In genomic region chr20:49544535-49544934, GRCh38 we compare ENCODE assay signal across 13 cellular contexts. TPM values are rescaled to one million over a fixed set of nuclear protein-coding genes. Genes with fewer than 3 reads are reported as not detected.
DNase-seq lines count a peak whose midpoint lies in the region; ATAC-seq and TF ChIP-seq lines count a peak whose summit lies in the region.
"Had no signal": no experiment of that assay in that cellular context is flagged by ENCODE, and none has a peak within 500 bp of the region (broad histone marks: within the 10 kb centered on the region; RNA-seq: fewer than 3 reads in every experiment).

No MANE protein-coding gene starts in this region.

- H3K4me1 Mint-ChIP-seq in H9, result 0 out of 4 replicates have a peak, but pooled peaks cover 2% of the 10 kb centered on the region in 2 experiments
- peaks cover 16% of the 10 kb centered on the region for H3K4me1 Mint-ChIP-seq in activated CD8-positive, alpha-beta T cell treated with anti-CD3 and anti-CD28 coated beads for 36 hours (ENCODE audit: low read depth)

- H3K9me3 Mint-ChIP-seq in H9, result peaks cover 4 to 7% of the 10 kb centered on the region in 2 experiments; a peak in 4 of 5 replicates
- H3K9me3 Mint-ChIP-seq in activated CD8-positive, alpha-beta T cell treated with anti-CD3 and anti-CD28 coated beads for 36 hours, result peaks cover 7% of the 10 kb centered on the region

- no peak overlapping the region for H2BK20ac ChIP-seq in H9 (ENCODE audit: low read depth, low read length, poor library complexity, severe bottlenecking)

- TF ChIP-seq CTCF in ascending aorta (IDR thresholded peaks at IDR 0.05) (no peak), coronary artery (IDR thresholded peaks at IDR 0.05) (no peak), thoracic aorta (IDR thresholded peaks at IDR 0.05) (no peak), H9 (conservative IDR thresholded peaks at IDR 0.05) (no peak)
- TF ChIP-seq CTCF in activated CD8-positive, alpha-beta T cell treated with anti-CD3 and anti-CD28 coated beads for 36 hours (IDR thresholded peaks at IDR 0.05), result no peak

- H3K23ac ChIP-seq in H9 (ENCODE audit: insufficient read length, low read depth, low read length), result no peak overlapping the region

- no peaks in the 10 kb centered on the region for H4K20me1 ChIP-seq in H9 (ENCODE audit: control insufficient read depth, insufficient read depth, insufficient read length)

- H3K4me1 ChIP-seq in ascending aorta (peaks cover 0 to 18% of the 10 kb centered on the region in 2 donors), thoracic aorta (ENCODE audit: control insufficient read depth in 1 of 2, low read depth in 2 of 2) (peaks cover 0 to 74% of the 10 kb centered on the region in 2 donors), H9 (ENCODE audit: insufficient read depth, low read length) (no peaks in the 10 kb centered on the region), HAP-1 (no peaks in the 10 kb centered on the region)

- no peak overlapping the region for H3K4me3 ChIP-seq in ascending aorta
- no peak overlapping the region for H3K4me3 ChIP-seq in coronary artery
- H3K4me3 ChIP-seq in thoracic aorta, result no peak overlapping the region
- H3K4me3 ChIP-seq in HAP-1, result no peak overlapping the region

- POLR2A ChIA-PET in activated CD8-positive, alpha-beta T cell treated with anti-CD3 and anti-CD28 coated beads for 36 hours (lab: Charles Lee), result interaction anchor here (0.7 to 1.0 kb wide), 2 partner anchors 10 to 52 kb away, joined by 3 read pairs; no protein-coding TSS in a partner anchor

- no peak overlapping the region for H3K9ac ChIP-seq in H9 (ENCODE audit: extremely low read depth, insufficient read length, low read length)

- H3K23me2 ChIP-seq in H9 (ENCODE audit: insufficient read length, low read depth, low read length, poor library complexity, severe bottlenecking), result no peaks in the 10 kb centered on the region

- intact Hi-C loops in ascending aorta (cut with DNase I), result loop anchor here (5.0 to 10.0 kb wide), 4 partner anchors 170 to 383 kb away; partner anchors contain the start of gene B4GALT5
- intact Hi-C loops in activated CD8-positive, alpha-beta T cell treated with anti-CD3 and anti-CD28 coated beads for 36 hours (cut with micrococcal nuclease), result no loop called here

- H3K79me1 ChIP-seq in H9 (ENCODE audit: insufficient read depth, low read depth, low read length, poor library complexity, severe bottlenecking), result no peaks in the 10 kb centered on the region

- H3K4me2 ChIP-seq in H9 (ENCODE audit: insufficient read depth, insufficient read length, low read length), result no peak overlapping the region

- no peaks in the 10 kb centered on the region for H3K27me3 Mint-ChIP-seq in H9 (ENCODE audit: low read depth)
- H3K27me3 Mint-ChIP-seq in activated CD8-positive, alpha-beta T cell treated with anti-CD3 and anti-CD28 coated beads for 36 hours, result peaks cover 3% of the 10 kb centered on the region

- H2BK15ac ChIP-seq in H9 (ENCODE audit: low read depth, low read length), result no peak overlapping the region

- H3K27ac ChIP-seq in ascending aorta, result peak overlapping the region; percentile 73 to 84
- H3K27ac ChIP-seq in coronary artery, result peak overlapping the region; percentile 50 to 71
- H3K27ac ChIP-seq in thoracic aorta, result peak overlapping the region; percentile 45 to 65
- no peak overlapping the region for H3K27ac ChIP-seq in H9 (ENCODE audit: insufficient read length, low read depth, low read length)
- H3K27ac ChIP-seq: C4-2B had no signal

- H2AFZ ChIP-seq in H9 (ENCODE audit: low read length), result no peak overlapping the region

- DNase-seq in ascending aorta (ENCODE audit: low spot score in 2 of 2) (no peak), coronary artery (ENCODE audit: low spot score) (no peak), thoracic aorta (ENCODE audit: low spot score) (no peak), H9 (no peak), HAP-1 (ENCODE audit: low spot score in 2 of 2) (no peak)
- DNase-seq in activated CD8-positive, alpha-beta T cell treated with anti-CD3 and anti-CD28 coated beads for 36 hours, result no peak
- DNase-seq: ACHN; AML-193; CD4-positive, alpha-beta T cell; HFFc6 had no signal

- no peak for ATAC-seq in thoracic aorta (ENCODE audit: insufficient number of reproducible peaks, low FRiP score, low read depth)
- ATAC-seq in activated CD8-positive, alpha-beta T cell treated with anti-CD3 and anti-CD28 coated beads for 36 hours, result no peak
- ATAC-seq: HCT116 had no signal

- no peak overlapping the region for H3K18ac ChIP-seq in H9 (ENCODE audit: insufficient read length, low read depth, low read length)

- H3K27me3 ChIP-seq in ascending aorta, result no peaks in the 10 kb centered on the region
- H3K27me3 ChIP-seq in thoracic aorta (replicated peaks; ENCODE audit: insufficient read depth), result no peaks in the 10 kb centered on the region
- H3K27me3 ChIP-seq in H9 (ENCODE audit: insufficient read depth, low read length), result no peaks in the 10 kb centered on the region
- H3K27me3 ChIP-seq in HAP-1 (ENCODE audit: low read depth), result no peaks in the 10 kb centered on the region

- no peaks in the 10 kb centered on the region for H3K9me3 ChIP-seq in ascending aorta
- no peaks in the 10 kb centered on the region for H3K9me3 ChIP-seq in thoracic aorta
- H3K9me3 ChIP-seq in H9 (ENCODE audit: control insufficient read depth, low read depth, low read length), result no peaks in the 10 kb centered on the region
- H3K9me3 ChIP-seq in HAP-1, result no peaks in the 10 kb centered on the region

- H3K56ac ChIP-seq in H9 (ENCODE audit: insufficient read length, low read depth, low read length), result no peak overlapping the region

- H3K36me3 Mint-ChIP-seq in H9 (ENCODE audit: insufficient read depth in 1 of 3, low read depth in 3 of 3), result peaks cover 38 to 53% (median 50%) of the 10 kb centered on the region in 3 experiments
- H3K36me3 Mint-ChIP-seq in activated CD8-positive, alpha-beta T cell treated with anti-CD3 and anti-CD28 coated beads for 36 hours (ENCODE audit: low read depth), result peaks cover 6% of the 10 kb centered on the region

- no peaks in the 10 kb centered on the region for H3K79me2 ChIP-seq in H9 (ENCODE audit: insufficient read depth, low read length)

- no peak overlapping the region for H3T11ph ChIP-seq in H9 (ENCODE audit: low read length)

- H3K36me3 ChIP-seq in ascending aorta, result peaks cover 91 to 95% of the 10 kb centered on the region in 2 donors
- peaks cover 98% of the 10 kb centered on the region for H3K36me3 ChIP-seq in thoracic aorta
- H3K36me3 ChIP-seq in HAP-1 (replicated peaks), result no peaks in the 10 kb centered on the region

- H3K4me3 Mint-ChIP-seq in H9, result no peak overlapping the region
- H3K4me3 Mint-ChIP-seq in activated CD8-positive, alpha-beta T cell treated with anti-CD3 and anti-CD28 coated beads for 36 hours, result no peak overlapping the region
- H3K4me3 Mint-ChIP-seq: CD4-positive, alpha-beta T cell; HFFc6 had no signal

- no peak overlapping the region for H4K8ac ChIP-seq in H9 (replicated peaks; ENCODE audit: insufficient read length, low read depth, low read length)

- in situ Hi-C loops in HAP-1 (cut with MboI; ENCODE audit: low sequenced_read_pairs), result loop anchor here (10.0 kb wide), 1 partner anchor 340 kb away; no protein-coding TSS in a partner anchor

- CTCF ChIA-PET in activated CD8-positive, alpha-beta T cell treated with anti-CD3 and anti-CD28 coated beads for 36 hours (lab: Charles Lee), result interaction anchor here (0.6 to 18.4 kb wide), 10 partner anchors 8 to 344 kb away, joined by 3 to 438 read pairs (median 4); no protein-coding TSS in a partner anchor

- no peak overlapping the region for H4K5ac ChIP-seq in H9 (ENCODE audit: insufficient read length, low read depth, low read length)

- H3K4ac ChIP-seq in H9 (ENCODE audit: low read depth, low read length), result no peak overlapping the region

- no peak overlapping the region for H2AK5ac ChIP-seq in H9 (ENCODE audit: insufficient read length, low read length)

- H4K91ac ChIP-seq in H9 (ENCODE audit: insufficient read length, low read depth, low read length), result no peak overlapping the region

- no peak overlapping the region for H3K14ac ChIP-seq in H9 (ENCODE audit: insufficient read depth, low read length)

- no peak overlapping the region for H2BK5ac ChIP-seq in H9 (ENCODE audit: insufficient read length, low read length)

- WGBS in H9 (ENCODE audit: extremely low coverage, insufficient read length, low lambda C conversion rate), result no CpG with 5 or more reads among the region's 5 CpGs

- H2BK120ac ChIP-seq in H9 (ENCODE audit: low read depth, low read length, poor library complexity, severe bottlenecking), result no peak overlapping the region

- no peak overlapping the region for H2BK12ac ChIP-seq in H9 (ENCODE audit: insufficient read length, low read depth, low read length)

- no peak overlapping the region for H3K27ac Mint-ChIP-seq in H9
- no peak overlapping the region for H3K27ac Mint-ChIP-seq in activated CD8-positive, alpha-beta T cell treated with anti-CD3 and anti-CD28 coated beads for 36 hours
- H3K27ac Mint-ChIP-seq: CD4-positive, alpha-beta T cell; HFFc6 had no signal

RNA-seq across cellular contexts. Expression of gene PTGIS, which starts 23.4 kb away (rescaled TPM):
- total RNA-seq in ascending aorta, result 288 TPM
- total RNA-seq in thoracic aorta, result 100 to 1,000 TPM; 397 to 465 TPM
- 18.9 and 20.0 TPM in 2 replicates for total RNA-seq in H9 (2021)
- total RNA-seq in activated CD8-positive, alpha-beta T cell treated with anti-CD3 and anti-CD28 coated beads for 36 hours, result 1 to 10 TPM; 1.5 to 1.6 TPM
- total RNA-seq: CD4-positive, alpha-beta T cell; H4 had no signal

Comparison
In these comparisons a context has a peak if more than half of its experiments do, and no peak if none do; other contexts are left out.
1. RNA of gene PTGIS, which starts 23.4 kb away (total RNA-seq): 397 to 465 TPM in thoracic aorta and 288 TPM in ascending aorta (single experiment); 18.9 to 20.0 TPM in H9 and 1.5 to 1.6 TPM in activated CD8-positive, alpha-beta T cell treated with anti-CD3 and anti-CD28 coated beads for 36 hours; every median in the first group is over 10 times any median in the second.